11 cellular contexts compared by ENCODE assay signal in genomic region chr6:33746651-33747100, GRCh38. TPM values are rescaled to one million over a fixed set of nuclear protein-coding genes. Genes with fewer than 3 reads are reported as not detected.
DNase-seq lines count a peak whose midpoint lies in the region; ATAC-seq and TF ChIP-seq lines count a peak whose summit lies in the region.
"Had no signal": no experiment of that assay in that cellular context is flagged by ENCODE, and none has a peak within 500 bp of the region (broad histone marks: within the 10 kb centered on the region; RNA-seq: fewer than 3 reads in every experiment).

Gene IP6K3, minus strand, starts transcription at chr6:33746905. Its CDS starts 11,429 bp downstream, at chr6:33735476.

- no peak within 1 kb of the TSS for H3K27ac Mint-ChIP-seq in activated T-cell treated with anti-CD3 and anti-CD28 coated beads, Interleukin-2, amount 50 U/mL, for 24 hours
- H3K27ac Mint-ChIP-seq in natural killer cell, result no peak within 1 kb of the TSS
- H3K27ac Mint-ChIP-seq: activated T-cell treated with anti-CD3 and anti-CD28 coated beads, Interleukin-2, amount 50 U/mL, for 72 hours had no signal

- H3K27me3 ChIP-seq in BLaER1 (no peaks in the 10 kb centered on the region), right cardiac atrium (ENCODE audit: control insufficient read depth, insufficient read depth) (no peaks in the 10 kb centered on the region), prostate gland (replicated peaks; ENCODE audit: insufficient read depth) (no peaks in the 10 kb centered on the region)

- no peak within 1 kb of the TSS for H3K4me3 ChIP-seq in BLaER1
- peak within 1 kb of the TSS; percentile 30 for H3K4me3 ChIP-seq in right cardiac atrium (ENCODE audit: low read length)
- peak within 1 kb of the TSS; percentile 7 to 13 for H3K4me3 ChIP-seq in prostate gland

- no peak within 1 kb of the TSS for H3K4me3 Mint-ChIP-seq in activated T-cell treated with anti-CD3 and anti-CD28 coated beads, Interleukin-2, amount 50 U/mL, for 24 hours
- H3K4me3 Mint-ChIP-seq in natural killer cell, result no peak within 1 kb of the TSS
- H3K4me3 Mint-ChIP-seq: activated T-cell treated with anti-CD3 and anti-CD28 coated beads, Interleukin-2, amount 50 U/mL, for 72 hours; CD4-positive, CD25-positive, alpha-beta regulatory T cell had no signal

- H3K36me3 ChIP-seq in BLaER1 (no peaks in the 10 kb centered on the region), prostate gland (no peaks in the 10 kb centered on the region)

- in situ Hi-C loops in GM13976 (cut with MboI; ENCODE audit: low sequenced_read_pairs, unreplicated experiment), result no loop called here

- 0 out of 2 replicates have a peak within 1 kb of the TSS, but pooled peaks have one; percentile 15 for H3K9ac ChIP-seq in BLaER1

- peak in 52 of 58 donors; percentile 11 to 96 (median 68) for DNase-seq in anterior cingulate cortex (lab: John Stamatoyannopoulos, UW)
- peak; percentile 52 to 83 (median 81) for DNase-seq in right cardiac atrium
- DNase-seq in prostate gland (ENCODE audit: low spot score), result no peak
- no peak for DNase-seq in activated T-cell treated with anti-CD3 and anti-CD28 coated beads, Interleukin-2, amount 50 U/mL, for 24 hours
- DNase-seq in GM13976 (ENCODE audit: low spot score), result no peak
- no peak for DNase-seq in natural killer cell
- no peak for DNase-seq in HT-29 (ENCODE audit: low spot score)
- DNase-seq: activated T-cell treated with anti-CD3 and anti-CD28 coated beads, Interleukin-2, amount 50 U/mL, for 72 hours; CD4-positive, CD25-positive, alpha-beta regulatory T cell; NCI-H1048 had no signal

- H3K9me3 Mint-ChIP-seq in activated T-cell treated with anti-CD3 and anti-CD28 coated beads, Interleukin-2, amount 50 U/mL, for 24 hours, result no peaks in the 10 kb centered on the region
- no peaks in the 10 kb centered on the region for H3K9me3 Mint-ChIP-seq in natural killer cell
- H3K9me3 Mint-ChIP-seq: activated T-cell treated with anti-CD3 and anti-CD28 coated beads, Interleukin-2, amount 50 U/mL, for 72 hours; CD4-positive, CD25-positive, alpha-beta regulatory T cell had no signal

- intact Hi-C loops in right cardiac atrium (cut with DNase I) (no loop called here), prostate gland (cut with DNase I) (no loop called here), natural killer cell (cut with micrococcal nuclease) (no loop called here)

- TF ChIP-seq CTCF in prostate gland (IDR thresholded peaks at IDR 0.05), result no peak
- TF ChIP-seq CTCF in GM13976 (IDR thresholded peaks at IDR 0.05; ENCODE audit: borderline replicate concordance, control extremely low read depth, extremely low read depth, insufficient read depth, missing control alignments), result no peak
- TF ChIP-seq CTCF in natural killer cell (IDR thresholded peaks at IDR 0.05), result no peak

- WGBS in right cardiac atrium, result 28% methylated on average over 10 of the region's 10 CpGs
- 61% methylated on average over 9 of the region's 10 CpGs for WGBS in prostate gland

- peak within 1 kb of the TSS; percentile 12; the same call in 1 of the 2 replicates for H3K4me2 ChIP-seq in BLaER1

- no peak within 1 kb of the TSS for H3K27ac ChIP-seq in BLaER1
- peak within 1 kb of the TSS; percentile 88 for H3K27ac ChIP-seq in right cardiac atrium (ENCODE audit: low read length)
- H3K27ac ChIP-seq in prostate gland, result peak within 1 kb of the TSS; percentile 74 to 85

- peaks cover 2% of the 10 kb centered on the region for H3K4me1 Mint-ChIP-seq in activated T-cell treated with anti-CD3 and anti-CD28 coated beads, Interleukin-2, amount 50 U/mL, for 24 hours (ENCODE audit: low read depth)
- H3K4me1 Mint-ChIP-seq in natural killer cell, result peaks cover 5% of the 10 kb centered on the region in 2 donors

- ATAC-seq in right cardiac atrium, result peak; percentile 77 to 80
- no peak for ATAC-seq in natural killer cell
- ATAC-seq: activated T-cell treated with anti-CD3 and anti-CD28 coated beads, Interleukin-2, amount 50 U/mL, for 72 hours had no signal

- H3K4me1 ChIP-seq in BLaER1 (peaks cover 34% of the 10 kb centered on the region), right cardiac atrium (ENCODE audit: control insufficient read depth, insufficient read depth, low read length) (no peaks in the 10 kb centered on the region), prostate gland (replicated peaks) (peaks cover 22% of the 10 kb centered on the region)

- no peak for TF ChIP-seq POLR2A in prostate gland (IDR thresholded peaks at IDR 0.05)

- 0 out of 2 replicates have a peak, but pooled peaks cover 5% of the 10 kb centered on the region for H4K20me1 ChIP-seq in BLaER1

- H3K27me3 Mint-ChIP-seq in activated T-cell treated with anti-CD3 and anti-CD28 coated beads, Interleukin-2, amount 50 U/mL, for 24 hours, result peaks cover 2% of the 10 kb centered on the region
- peaks cover 7 to 12% of the 10 kb centered on the region in 2 donors for H3K27me3 Mint-ChIP-seq in natural killer cell (ENCODE audit: low read depth in 2 of 2)

- H3K9me3 ChIP-seq in BLaER1, result no peaks in the 10 kb centered on the region
- H3K9me3 ChIP-seq in right cardiac atrium (ENCODE audit: control insufficient read depth, low read length), result no peaks in the 10 kb centered on the region
- H3K9me3 ChIP-seq in prostate gland, result no peaks in the 10 kb centered on the region

- no peaks in the 10 kb centered on the region for H3K36me3 Mint-ChIP-seq in activated T-cell treated with anti-CD3 and anti-CD28 coated beads, Interleukin-2, amount 50 U/mL, for 24 hours (ENCODE audit: low read depth)
- no peaks in the 10 kb centered on the region for H3K36me3 Mint-ChIP-seq in natural killer cell
- H3K36me3 Mint-ChIP-seq: CD4-positive, CD25-positive, alpha-beta regulatory T cell had no signal

RNA-seq across cellular contexts. Expression of gene IP6K3, which starts in this region (rescaled TPM):
- total RNA-seq in right cardiac atrium, result 10 to 100 TPM in 3 of 4 donors, 1 to 10 TPM in 1; 10.0 to 44.4 (median 27.1) TPM
- 14.4 TPM for polyA plus RNA-seq in right cardiac atrium
- total RNA-seq in prostate gland, result 1 to 10 TPM; 2.5 to 3.1 TPM
- not detected for total RNA-seq in natural killer cell
- not detected in 2 replicates for total RNA-seq in HT-29 (2014; rRNA removed; shearing (Covaris generic))
- total RNA-seq: activated T-cell treated with anti-CD3 and anti-CD28 coated beads, Interleukin-2, amount 50 U/mL, for 72 hours; CD4-positive, CD25-positive, alpha-beta regulatory T cell had no signal
- polyA plus RNA-seq: CD4-positive, CD25-positive, alpha-beta regulatory T cell had no signal

Comparison
In these comparisons a context has a peak if more than half of its experiments do, and no peak if none do; other contexts are left out.
1. DNase-seq: peak in anterior cingulate cortex (52 of 58) and right cardiac atrium (3 of 3); none in prostate gland (single experiment), activated T-cell treated with anti-CD3 and anti-CD28 coated beads, Interleukin-2, amount 50 U/mL, for 24 hours (single experiment), GM13976 (single experiment), natural killer cell (single experiment) and HT-29 (single experiment).
2. ATAC-seq: peak in right cardiac atrium (2 of 2); none in natural killer cell (0 of 3).